ENCODE assay signal across 1 cellular context in the genomic region with DNA sequence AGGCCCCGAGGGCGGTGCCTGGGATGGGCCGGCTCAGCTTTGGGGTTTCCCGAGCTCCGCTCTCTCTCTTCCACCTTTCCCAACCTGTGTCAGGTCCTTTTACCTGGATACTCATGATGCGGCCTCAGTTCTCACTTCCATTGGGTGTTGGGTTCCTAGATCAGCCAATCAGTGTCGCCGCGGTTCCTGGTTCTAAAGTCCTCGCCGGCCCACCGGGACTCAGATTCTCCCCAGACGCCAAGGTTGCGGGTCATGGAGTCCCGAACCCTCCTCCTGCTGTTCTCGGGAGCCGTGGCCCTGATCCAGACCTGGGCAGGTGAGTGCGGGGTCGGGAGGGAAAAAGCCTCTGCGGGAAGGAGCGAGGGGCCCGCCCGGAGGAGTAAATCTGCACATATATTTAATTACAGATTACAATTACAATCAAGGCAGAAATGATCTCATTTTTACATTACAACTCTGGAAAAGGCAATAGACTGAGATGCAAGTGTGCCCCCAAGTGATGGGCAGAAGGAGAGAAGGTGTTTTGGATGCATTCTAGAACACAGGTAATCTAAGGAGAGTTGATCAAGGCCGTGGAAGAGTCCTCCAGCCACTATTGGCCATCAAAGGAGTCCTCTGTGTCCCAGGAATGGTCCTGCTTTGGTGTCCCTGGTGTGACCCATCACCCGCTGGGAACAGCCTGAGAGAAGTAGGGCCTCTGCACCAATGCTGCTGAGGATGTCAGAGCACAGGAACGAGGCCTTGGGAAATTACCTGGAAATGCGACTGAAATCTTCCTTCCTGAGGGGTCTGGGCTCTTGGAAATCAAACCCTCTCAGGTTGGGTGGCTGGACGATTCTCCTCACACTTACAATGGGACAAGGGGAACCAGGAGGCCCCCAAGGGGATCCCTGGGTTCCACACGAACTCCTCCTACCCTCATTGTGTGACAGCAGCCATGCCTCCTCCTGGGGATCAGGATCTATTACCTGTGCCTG.
TF ChIP-seq lines count a peak whose summit lies in the region.

No MANE protein-coding gene starts in this region.

TF ChIP-seq in WTC11, 78 proteins besides CTCF, POLR2A, EP300 and RAD21 (continued from another document):
- TF ChIP-seq, protein P1, sequence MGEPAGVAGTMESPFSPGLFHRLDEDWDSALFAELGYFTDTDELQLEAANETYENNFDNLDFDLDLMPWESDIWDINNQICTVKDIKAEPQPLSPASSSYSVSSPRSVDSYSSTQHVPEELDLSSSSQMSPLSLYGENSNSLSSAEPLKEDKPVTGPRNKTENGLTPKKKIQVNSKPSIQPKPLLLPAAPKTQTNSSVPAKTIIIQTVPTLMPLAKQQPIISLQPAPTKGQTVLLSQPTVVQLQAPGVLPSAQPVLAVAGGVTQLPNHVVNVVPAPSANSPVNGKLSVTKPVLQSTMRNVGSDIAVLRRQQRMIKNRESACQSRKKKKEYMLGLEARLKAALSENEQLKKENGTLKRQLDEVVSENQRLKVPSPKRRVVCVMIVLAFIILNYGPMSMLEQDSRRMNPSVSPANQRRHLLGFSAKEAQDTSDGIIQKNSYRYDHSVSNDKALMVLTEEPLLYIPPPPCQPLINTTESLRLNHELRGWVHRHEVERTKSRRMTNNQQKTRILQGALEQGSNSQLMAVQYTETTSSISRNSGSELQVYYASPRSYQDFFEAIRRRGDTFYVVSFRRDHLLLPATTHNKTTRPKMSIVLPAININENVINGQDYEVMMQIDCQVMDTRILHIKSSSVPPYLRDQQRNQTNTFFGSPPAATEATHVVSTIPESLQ (CRISPR knock-in tag; IDR thresholded peaks at IDR 0.05) = no peak
- TF ChIP-seq, protein P2, sequence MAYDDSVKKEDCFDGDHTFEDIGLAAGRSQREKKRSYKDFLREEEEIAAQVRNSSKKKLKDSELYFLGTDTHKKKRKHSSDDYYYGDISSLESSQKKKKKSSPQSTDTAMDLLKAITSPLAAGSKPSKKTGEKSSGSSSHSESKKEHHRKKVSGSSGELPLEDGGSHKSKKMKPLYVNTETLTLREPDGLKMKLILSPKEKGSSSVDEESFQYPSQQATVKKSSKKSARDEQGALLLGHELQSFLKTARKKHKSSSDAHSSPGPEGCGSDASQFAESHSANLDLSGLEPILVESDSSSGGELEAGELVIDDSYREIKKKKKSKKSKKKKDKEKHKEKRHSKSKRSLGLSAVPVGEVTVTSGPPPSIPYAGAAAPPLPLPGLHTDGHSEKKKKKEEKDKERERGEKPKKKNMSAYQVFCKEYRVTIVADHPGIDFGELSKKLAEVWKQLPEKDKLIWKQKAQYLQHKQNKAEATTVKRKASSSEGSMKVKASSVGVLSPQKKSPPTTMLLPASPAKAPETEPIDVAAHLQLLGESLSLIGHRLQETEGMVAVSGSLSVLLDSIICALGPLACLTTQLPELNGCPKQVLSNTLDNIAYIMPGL (CRISPR knock-in tag; IDR thresholded peaks at IDR 0.05) = 0 out of 2 replicates have a peak, but pooled peaks have one; percentile 45
- TF ChIP-seq, protein P3, sequence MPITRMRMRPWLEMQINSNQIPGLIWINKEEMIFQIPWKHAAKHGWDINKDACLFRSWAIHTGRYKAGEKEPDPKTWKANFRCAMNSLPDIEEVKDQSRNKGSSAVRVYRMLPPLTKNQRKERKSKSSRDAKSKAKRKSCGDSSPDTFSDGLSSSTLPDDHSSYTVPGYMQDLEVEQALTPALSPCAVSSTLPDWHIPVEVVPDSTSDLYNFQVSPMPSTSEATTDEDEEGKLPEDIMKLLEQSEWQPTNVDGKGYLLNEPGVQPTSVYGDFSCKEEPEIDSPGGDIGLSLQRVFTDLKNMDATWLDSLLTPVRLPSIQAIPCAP (CRISPR knock-in tag; IDR thresholded peaks at IDR 0.05) = no peak
- TF ChIP-seq, protein P4, sequence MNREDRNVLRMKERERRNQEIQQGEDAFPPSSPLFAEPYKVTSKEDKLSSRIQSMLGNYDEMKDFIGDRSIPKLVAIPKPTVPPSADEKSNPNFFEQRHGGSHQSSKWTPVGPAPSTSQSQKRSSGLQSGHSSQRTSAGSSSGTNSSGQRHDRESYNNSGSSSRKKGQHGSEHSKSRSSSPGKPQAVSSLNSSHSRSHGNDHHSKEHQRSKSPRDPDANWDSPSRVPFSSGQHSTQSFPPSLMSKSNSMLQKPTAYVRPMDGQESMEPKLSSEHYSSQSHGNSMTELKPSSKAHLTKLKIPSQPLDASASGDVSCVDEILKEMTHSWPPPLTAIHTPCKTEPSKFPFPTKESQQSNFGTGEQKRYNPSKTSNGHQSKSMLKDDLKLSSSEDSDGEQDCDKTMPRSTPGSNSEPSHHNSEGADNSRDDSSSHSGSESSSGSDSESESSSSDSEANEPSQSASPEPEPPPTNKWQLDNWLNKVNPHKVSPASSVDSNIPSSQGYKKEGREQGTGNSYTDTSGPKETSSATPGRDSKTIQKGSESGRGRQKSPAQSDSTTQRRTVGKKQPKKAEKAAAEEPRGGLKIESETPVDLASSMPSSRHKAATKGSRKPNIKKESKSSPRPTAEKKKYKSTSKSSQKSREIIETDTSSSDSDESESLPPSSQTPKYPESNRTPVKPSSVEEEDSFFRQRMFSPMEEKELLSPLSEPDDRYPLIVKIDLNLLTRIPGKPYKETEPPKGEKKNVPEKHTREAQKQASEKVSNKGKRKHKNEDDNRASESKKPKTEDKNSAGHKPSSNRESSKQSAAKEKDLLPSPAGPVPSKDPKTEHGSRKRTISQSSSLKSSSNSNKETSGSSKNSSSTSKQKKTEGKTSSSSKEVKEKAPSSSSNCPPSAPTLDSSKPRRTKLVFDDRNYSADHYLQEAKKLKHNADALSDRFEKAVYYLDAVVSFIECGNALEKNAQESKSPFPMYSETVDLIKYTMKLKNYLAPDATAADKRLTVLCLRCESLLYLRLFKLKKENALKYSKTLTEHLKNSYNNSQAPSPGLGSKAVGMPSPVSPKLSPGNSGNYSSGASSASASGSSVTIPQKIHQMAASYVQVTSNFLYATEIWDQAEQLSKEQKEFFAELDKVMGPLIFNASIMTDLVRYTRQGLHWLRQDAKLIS (CRISPR knock-in tag; IDR thresholded peaks at IDR 0.05; ENCODE audit: borderline replicate concordance) = no peak
- TF ChIP-seq CREM (CRISPR knock-in tag; IDR thresholded peaks at IDR 0.05) (peak; percentile 89), ZNF671 (CRISPR knock-in tag; IDR thresholded peaks at IDR 0.05) (no peak), FOXJ3 (CRISPR knock-in tag; IDR thresholded peaks at IDR 0.05; ENCODE audit: borderline replicate concordance) (no peak), ZNF423 (CRISPR knock-in tag; IDR thresholded peaks at IDR 0.05) (no peak), ZNF263 (CRISPR knock-in tag; IDR thresholded peaks at IDR 0.05; ENCODE audit: low read depth) (no peak)
- TF ChIP-seq, protein P5, sequence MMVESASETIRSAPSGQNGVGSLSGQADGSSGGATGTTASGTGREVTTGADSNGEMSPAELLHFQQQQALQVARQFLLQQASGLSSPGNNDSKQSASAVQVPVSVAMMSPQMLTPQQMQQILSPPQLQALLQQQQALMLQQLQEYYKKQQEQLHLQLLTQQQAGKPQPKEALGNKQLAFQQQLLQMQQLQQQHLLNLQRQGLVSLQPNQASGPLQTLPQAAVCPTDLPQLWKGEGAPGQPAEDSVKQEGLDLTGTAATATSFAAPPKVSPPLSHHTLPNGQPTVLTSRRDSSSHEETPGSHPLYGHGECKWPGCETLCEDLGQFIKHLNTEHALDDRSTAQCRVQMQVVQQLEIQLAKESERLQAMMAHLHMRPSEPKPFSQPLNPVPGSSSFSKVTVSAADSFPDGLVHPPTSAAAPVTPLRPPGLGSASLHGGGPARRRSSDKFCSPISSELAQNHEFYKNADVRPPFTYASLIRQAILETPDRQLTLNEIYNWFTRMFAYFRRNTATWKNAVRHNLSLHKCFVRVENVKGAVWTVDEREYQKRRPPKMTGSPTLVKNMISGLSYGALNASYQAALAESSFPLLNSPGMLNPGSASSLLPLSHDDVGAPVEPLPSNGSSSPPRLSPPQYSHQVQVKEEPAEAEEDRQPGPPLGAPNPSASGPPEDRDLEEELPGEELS (CRISPR knock-in tag; IDR thresholded peaks at IDR 0.05) = no peak
- TF ChIP-seq, protein P6, sequence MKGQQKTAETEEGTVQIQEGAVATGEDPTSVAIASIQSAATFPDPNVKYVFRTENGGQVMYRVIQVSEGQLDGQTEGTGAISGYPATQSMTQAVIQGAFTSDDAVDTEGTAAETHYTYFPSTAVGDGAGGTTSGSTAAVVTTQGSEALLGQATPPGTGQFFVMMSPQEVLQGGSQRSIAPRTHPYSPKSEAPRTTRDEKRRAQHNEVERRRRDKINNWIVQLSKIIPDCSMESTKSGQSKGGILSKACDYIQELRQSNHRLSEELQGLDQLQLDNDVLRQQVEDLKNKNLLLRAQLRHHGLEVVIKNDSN (CRISPR knock-in tag; IDR thresholded peaks at IDR 0.05) = no peak
- TF ChIP-seq, protein P7, sequence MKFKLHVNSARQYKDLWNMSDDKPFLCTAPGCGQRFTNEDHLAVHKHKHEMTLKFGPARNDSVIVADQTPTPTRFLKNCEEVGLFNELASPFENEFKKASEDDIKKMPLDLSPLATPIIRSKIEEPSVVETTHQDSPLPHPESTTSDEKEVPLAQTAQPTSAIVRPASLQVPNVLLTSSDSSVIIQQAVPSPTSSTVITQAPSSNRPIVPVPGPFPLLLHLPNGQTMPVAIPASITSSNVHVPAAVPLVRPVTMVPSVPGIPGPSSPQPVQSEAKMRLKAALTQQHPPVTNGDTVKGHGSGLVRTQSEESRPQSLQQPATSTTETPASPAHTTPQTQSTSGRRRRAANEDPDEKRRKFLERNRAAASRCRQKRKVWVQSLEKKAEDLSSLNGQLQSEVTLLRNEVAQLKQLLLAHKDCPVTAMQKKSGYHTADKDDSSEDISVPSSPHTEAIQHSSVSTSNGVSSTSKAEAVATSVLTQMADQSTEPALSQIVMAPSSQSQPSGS (CRISPR knock-in tag; IDR thresholded peaks at IDR 0.05; ENCODE audit: borderline replicate concordance, low read depth) = no peak
- TF ChIP-seq, protein P8, sequence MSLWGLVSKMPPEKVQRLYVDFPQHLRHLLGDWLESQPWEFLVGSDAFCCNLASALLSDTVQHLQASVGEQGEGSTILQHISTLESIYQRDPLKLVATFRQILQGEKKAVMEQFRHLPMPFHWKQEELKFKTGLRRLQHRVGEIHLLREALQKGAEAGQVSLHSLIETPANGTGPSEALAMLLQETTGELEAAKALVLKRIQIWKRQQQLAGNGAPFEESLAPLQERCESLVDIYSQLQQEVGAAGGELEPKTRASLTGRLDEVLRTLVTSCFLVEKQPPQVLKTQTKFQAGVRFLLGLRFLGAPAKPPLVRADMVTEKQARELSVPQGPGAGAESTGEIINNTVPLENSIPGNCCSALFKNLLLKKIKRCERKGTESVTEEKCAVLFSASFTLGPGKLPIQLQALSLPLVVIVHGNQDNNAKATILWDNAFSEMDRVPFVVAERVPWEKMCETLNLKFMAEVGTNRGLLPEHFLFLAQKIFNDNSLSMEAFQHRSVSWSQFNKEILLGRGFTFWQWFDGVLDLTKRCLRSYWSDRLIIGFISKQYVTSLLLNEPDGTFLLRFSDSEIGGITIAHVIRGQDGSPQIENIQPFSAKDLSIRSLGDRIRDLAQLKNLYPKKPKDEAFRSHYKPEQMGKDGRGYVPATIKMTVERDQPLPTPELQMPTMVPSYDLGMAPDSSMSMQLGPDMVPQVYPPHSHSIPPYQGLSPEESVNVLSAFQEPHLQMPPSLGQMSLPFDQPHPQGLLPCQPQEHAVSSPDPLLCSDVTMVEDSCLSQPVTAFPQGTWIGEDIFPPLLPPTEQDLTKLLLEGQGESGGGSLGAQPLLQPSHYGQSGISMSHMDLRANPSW (CRISPR knock-in tag; conservative IDR thresholded peaks at IDR 0.05; ENCODE audit: low read depth) = no peak
- TF ChIP-seq, protein P9, sequence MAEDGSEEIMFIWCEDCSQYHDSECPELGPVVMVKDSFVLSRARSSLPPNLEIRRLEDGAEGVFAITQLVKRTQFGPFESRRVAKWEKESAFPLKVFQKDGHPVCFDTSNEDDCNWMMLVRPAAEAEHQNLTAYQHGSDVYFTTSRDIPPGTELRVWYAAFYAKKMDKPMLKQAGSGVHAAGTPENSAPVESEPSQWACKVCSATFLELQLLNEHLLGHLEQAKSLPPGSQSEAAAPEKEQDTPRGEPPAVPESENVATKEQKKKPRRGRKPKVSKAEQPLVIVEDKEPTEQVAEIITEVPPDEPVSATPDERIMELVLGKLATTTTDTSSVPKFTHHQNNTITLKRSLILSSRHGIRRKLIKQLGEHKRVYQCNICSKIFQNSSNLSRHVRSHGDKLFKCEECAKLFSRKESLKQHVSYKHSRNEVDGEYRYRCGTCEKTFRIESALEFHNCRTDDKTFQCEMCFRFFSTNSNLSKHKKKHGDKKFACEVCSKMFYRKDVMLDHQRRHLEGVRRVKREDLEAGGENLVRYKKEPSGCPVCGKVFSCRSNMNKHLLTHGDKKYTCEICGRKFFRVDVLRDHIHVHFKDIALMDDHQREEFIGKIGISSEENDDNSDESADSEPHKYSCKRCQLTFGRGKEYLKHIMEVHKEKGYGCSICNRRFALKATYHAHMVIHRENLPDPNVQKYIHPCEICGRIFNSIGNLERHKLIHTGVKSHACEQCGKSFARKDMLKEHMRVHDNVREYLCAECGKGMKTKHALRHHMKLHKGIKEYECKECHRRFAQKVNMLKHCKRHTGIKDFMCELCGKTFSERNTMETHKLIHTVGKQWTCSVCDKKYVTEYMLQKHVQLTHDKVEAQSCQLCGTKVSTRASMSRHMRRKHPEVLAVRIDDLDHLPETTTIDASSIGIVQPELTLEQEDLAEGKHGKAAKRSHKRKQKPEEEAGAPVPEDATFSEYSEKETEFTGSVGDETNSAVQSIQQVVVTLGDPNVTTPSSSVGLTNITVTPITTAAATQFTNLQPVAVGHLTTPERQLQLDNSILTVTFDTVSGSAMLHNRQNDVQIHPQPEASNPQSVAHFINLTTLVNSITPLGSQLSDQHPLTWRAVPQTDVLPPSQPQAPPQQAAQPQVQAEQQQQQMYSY (CRISPR knock-in tag; IDR thresholded peaks at IDR 0.05) = no peak
- TF ChIP-seq, protein P10, sequence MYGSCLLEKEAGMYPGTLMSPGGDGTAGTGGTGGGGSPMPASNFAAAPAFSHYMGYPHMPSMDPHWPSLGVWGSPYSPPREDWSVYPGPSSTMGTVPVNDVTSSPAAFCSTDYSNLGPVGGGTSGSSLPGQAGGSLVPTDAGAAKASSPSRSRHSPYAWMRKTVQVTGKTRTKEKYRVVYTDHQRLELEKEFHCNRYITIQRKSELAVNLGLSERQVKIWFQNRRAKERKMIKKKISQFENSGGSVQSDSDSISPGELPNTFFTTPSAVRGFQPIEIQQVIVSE (CRISPR knock-in tag; IDR thresholded peaks at IDR 0.05; ENCODE audit: borderline replicate concordance) = no peak
